In genomic region chrX:135931644-135932487, GRCh38 we compare ENCODE assay signal across 8 cellular contexts.
A peak's percentile ranks its signal among the peaks of the same experiment; 100 is the strongest.
DNase-seq lines count a peak whose midpoint lies in the region; TF ChIP-seq lines count a peak whose summit lies in the region.

No MANE protein-coding gene starts in this region.

- no peak overlapping the region for H3K9ac ChIP-seq in OCI-LY1 (ENCODE audit: low read length)

- no peak overlapping the region for H2AFZ ChIP-seq in OCI-LY1 (ENCODE audit: low read length)

- no peaks in the 10 kb centered on the region for H3K36me3 ChIP-seq in OCI-LY1 (ENCODE audit: insufficient read depth, low read length)

- H3K9me3 ChIP-seq in OCI-LY1 (ENCODE audit: low read length) = no peaks in the 10 kb centered on the region

- no peaks in the 10 kb centered on the region for H3K79me2 ChIP-seq in OCI-LY1 (ENCODE audit: insufficient read depth, low read length)

- no peak overlapping the region for H3K27ac ChIP-seq in OCI-LY1 (ENCODE audit: low read depth, low read length, poor library complexity, severe bottlenecking)

- H3F3A ChIP-seq in OCI-LY1 (ENCODE audit: insufficient read depth, low read length) = no peaks in the 10 kb centered on the region

- no peaks in the 10 kb centered on the region for H3K9me2 ChIP-seq in OCI-LY1 (ENCODE audit: low read depth, low read length)

- DNase-seq in EH (ENCODE audit: low read depth) (peak; percentile 40), HFF-Myc (ENCODE audit: extremely low read depth, low read depth) (peak; percentile 1), activated T-helper 1 cell treated with Interleukin-2 at 50 U/mL for 16 hours (ENCODE audit: low read depth) (peak; percentile 1), globus pallidus (ENCODE audit: low spot score) (peak; percentile 2), retina (peak; percentile 48), SKM-1 treated with dmso at 0.1 percent for 144 hours (lab: John Stamatoyannopoulos, UW; ENCODE audit: unreplicated experiment) (no peak), T1000 (lab: John Stamatoyannopoulos, UW) (no peak)

- H3K4me2 ChIP-seq in OCI-LY1 (ENCODE audit: low read length) = no peak overlapping the region

- TF ChIP-seq CTCF in HFF-Myc (IDR thresholded peaks at IDR 0.05; ENCODE audit: low read depth, low read length, missing control alignments) (peak; percentile 74), OCI-LY1 (IDR thresholded peaks at IDR 0.05; ENCODE audit: low read length) (peak; percentile 44)

- no peak overlapping the region for H3K4me3 ChIP-seq in HFF-Myc (replicated peaks; ENCODE audit: low read depth, low read length)
- no peak overlapping the region for H3K4me3 ChIP-seq in OCI-LY1 (ENCODE audit: low read depth, low read length, poor library complexity, severe bottlenecking)

- no peaks in the 10 kb centered on the region for H3K27me3 ChIP-seq in OCI-LY1 (ENCODE audit: insufficient read depth, low read length)

- H4K20me1 ChIP-seq in OCI-LY1 (ENCODE audit: insufficient read depth, low read length) = no peaks in the 10 kb centered on the region

- H3K4me1 ChIP-seq in OCI-LY1 (ENCODE audit: insufficient read depth, low read length, severe bottlenecking) = no peaks in the 10 kb centered on the region

Comparison
In these comparisons a context has a peak if more than half of its experiments do, and no peak if none do; other contexts are left out.
1. DNase-seq: peak in EH (single experiment), HFF-Myc (single experiment), activated T-helper 1 cell treated with Interleukin-2 at 50 U/mL for 16 hours (single experiment), globus pallidus (single experiment) and retina (single experiment); none in SKM-1 treated with dmso at 0.1 percent for 144 hours (single experiment) and T1000 (single experiment).